29 cellular contexts compared by ENCODE assay signal in genomic region chr22:17012267-17012666, GRCh38. TPM values are rescaled to one million over a fixed set of nuclear protein-coding genes. Genes with fewer than 3 reads are reported as not detected.
"Had no signal": no experiment of that assay in that cellular context is flagged by ENCODE, and none has a peak within 500 bp of the region (broad histone marks: within the 10 kb centered on the region; RNA-seq: fewer than 3 reads in every experiment).

No MANE protein-coding gene starts in this region.

- H3K27ac ChIP-seq: brain microvascular endothelial cell, cardiac muscle cell, SJCRH30, SK-N-MC had no signal

- H3K9me3 Mint-ChIP-seq: activated CD4-positive, alpha-beta T cell treated with anti-CD3 and anti-CD28 coated beads, Interleukin-2, amount 10 ng/mL, durations not matched to agents 7 days and 5 days; activated naive CD4-positive, alpha-beta T cell treated with anti-CD3 and anti-CD28 coated beads, Interleukin-2, amount 10 ng/mL, durations not matched to agents 7 days and 5 days; activated naive CD8-positive, alpha-beta T cell treated with anti-CD3 and anti-CD28 coated beads, Interleukin-2, amount 50 U/mL, for 24 hours; T-helper 1 cell treated with Interleukin-12 subunit alpha and Interleukin-12 subunit beta and Interleukin-4 antibody, amounts not matched to agents 30 μg/mL and 1 μg/mL, for 36 hours; T-helper 2 cell treated with Interferon-gamma antibody and Interleukin-4, amounts not matched to agents 5 μg/mL and 100 μg/mL, for 36 hours had no signal

- H3K36me3 Mint-ChIP-seq: activated naive CD4-positive, alpha-beta T cell treated with anti-CD3 and anti-CD28 coated beads, Interleukin-2, amount 10 ng/mL, durations not matched to agents 7 days and 5 days; activated naive CD8-positive, alpha-beta T cell had no signal

- H3K27me3 ChIP-seq: brain microvascular endothelial cell, cardiac muscle cell, SJCRH30 had no signal

- H3K4me1 ChIP-seq: SJCRH30 had no signal

- H3K27ac Mint-ChIP-seq: activated CD4-positive, alpha-beta T cell treated with anti-CD3 and anti-CD28 coated beads for 36 hours; activated CD4-positive, alpha-beta T cell treated with anti-CD3 and anti-CD28 coated beads, Interleukin-2, amount 10 ng/mL, durations not matched to agents 7 days and 5 days; activated CD8-positive, alpha-beta T cell treated with anti-CD3 and anti-CD28 coated beads, Interleukin-2, amount 10 ng/mL, durations not matched to agents 7 days and 5 days; activated naive CD4-positive, alpha-beta T cell treated with anti-CD3 and anti-CD28 coated beads, Interleukin-2, amount 10 ng/mL, durations not matched to agents 7 days and 5 days; activated naive CD8-positive, alpha-beta T cell; activated naive CD8-positive, alpha-beta T cell treated with anti-CD3 and anti-CD28 coated beads, Interleukin-2, amount 50 U/mL, for 24 hours; T-helper 1 cell treated with Interleukin-12 subunit alpha and Interleukin-12 subunit beta and Interleukin-4 antibody, amounts not matched to agents 30 μg/mL and 1 μg/mL, for 36 hours; T-helper 2 cell treated with Interferon-gamma antibody and Interleukin-4, amounts not matched to agents 5 μg/mL and 100 μg/mL, for 36 hours; WTC11 had no signal

- H3K9me3 ChIP-seq: SJCRH30 had no signal

- DNase-seq: activated CD4-positive, alpha-beta T cell treated with anti-CD3 and anti-CD28 coated beads for 36 hours; activated CD4-positive, alpha-beta T cell treated with anti-CD3 and anti-CD28 coated beads, Interleukin-2, amount 10 ng/mL, durations not matched to agents 7 days and 5 days; activated CD4-positive, alpha-beta T cell treated with anti-CD3 and anti-CD28 coated beads, Interleukin-2, amount 50 U/mL, for 48 hours; activated CD8-positive, alpha-beta T cell treated with anti-CD3 and anti-CD28 coated beads, Interleukin-2, amount 10 ng/mL, durations not matched to agents 7 days and 5 days; activated effector memory CD4-positive, alpha-beta T cell treated with Interleukin-2 at 50 U/mL for 16 hours; activated naive CD4-positive, alpha-beta T cell treated with anti-CD3 and anti-CD28 coated beads, Interleukin-2, amount 10 ng/mL, durations not matched to agents 7 days and 5 days; activated naive CD8-positive, alpha-beta T cell treated with anti-CD3 and anti-CD28 coated beads, Interleukin-2, amount 50 U/mL, for 24 hours; activated T-cell treated with anti-CD3 and anti-CD28 coated beads, Interleukin-2, amount 50 U/mL, for 48 hours; aorta; brain microvascular endothelial cell; Kasumi-1; KG1; MM.1S; MV-4-11; NCI-H1092; NCI-H1436 treated with DMSO at 0.1 percent for 48 hours; NCI-H2029; NCI-H345; NCI-H524 treated with DMSO at 0.1 percent for 48 hours; SHP77; SJCRH30 had no signal

- H3K4me3 ChIP-seq: cardiac muscle cell, SJCRH30, SK-N-MC had no signal

- H3K36me3 ChIP-seq: brain microvascular endothelial cell, cardiac muscle cell, SJCRH30 had no signal

- H3K4me1 Mint-ChIP-seq: activated CD4-positive, alpha-beta T cell treated with anti-CD3 and anti-CD28 coated beads for 36 hours; activated CD4-positive, alpha-beta T cell treated with anti-CD3 and anti-CD28 coated beads, Interleukin-2, amount 10 ng/mL, durations not matched to agents 7 days and 5 days; activated naive CD4-positive, alpha-beta T cell treated with anti-CD3 and anti-CD28 coated beads, Interleukin-2, amount 10 ng/mL, durations not matched to agents 7 days and 5 days; activated naive CD8-positive, alpha-beta T cell treated with anti-CD3 and anti-CD28 coated beads, Interleukin-2, amount 50 U/mL, for 24 hours; WTC11 had no signal

- H3K4me3 Mint-ChIP-seq: activated CD4-positive, alpha-beta T cell treated with anti-CD3 and anti-CD28 coated beads for 36 hours; activated CD4-positive, alpha-beta T cell treated with anti-CD3 and anti-CD28 coated beads, Interleukin-2, amount 10 ng/mL, durations not matched to agents 7 days and 5 days; activated CD8-positive, alpha-beta T cell treated with anti-CD3 and anti-CD28 coated beads, Interleukin-2, amount 10 ng/mL, durations not matched to agents 7 days and 5 days; activated naive CD4-positive, alpha-beta T cell treated with anti-CD3 and anti-CD28 coated beads, Interleukin-2, amount 10 ng/mL, durations not matched to agents 7 days and 5 days; activated naive CD8-positive, alpha-beta T cell; activated naive CD8-positive, alpha-beta T cell treated with anti-CD3 and anti-CD28 coated beads, Interleukin-2, amount 50 U/mL, for 24 hours; T-helper 1 cell treated with Interleukin-12 subunit alpha and Interleukin-12 subunit beta and Interleukin-4 antibody, amounts not matched to agents 30 μg/mL and 1 μg/mL, for 36 hours; T-helper 2 cell treated with Interferon-gamma antibody and Interleukin-4, amounts not matched to agents 5 μg/mL and 100 μg/mL, for 36 hours; WTC11 had no signal

RNA-seq across cellular contexts. Expression of gene GAB4, which starts 4.2 kb away (rescaled TPM):
- total RNA-seq: activated CD4-positive, alpha-beta T cell treated with anti-CD3 and anti-CD28 coated beads for 36 hours; activated CD4-positive, alpha-beta T cell treated with anti-CD3 and anti-CD28 coated beads, Interleukin-2, amount 10 ng/mL, durations not matched to agents 7 days and 5 days; activated CD8-positive, alpha-beta T cell treated with anti-CD3 and anti-CD28 coated beads, Interleukin-2, amount 10 ng/mL, durations not matched to agents 7 days and 5 days; aorta; cardiac muscle cell; NCI-H460; RPMI7951; SJCRH30 had no signal
- polyA plus RNA-seq: aorta, cardiac muscle cell had no signal
